ENCODE assay signal across 16 cellular contexts in the genomic region with DNA sequence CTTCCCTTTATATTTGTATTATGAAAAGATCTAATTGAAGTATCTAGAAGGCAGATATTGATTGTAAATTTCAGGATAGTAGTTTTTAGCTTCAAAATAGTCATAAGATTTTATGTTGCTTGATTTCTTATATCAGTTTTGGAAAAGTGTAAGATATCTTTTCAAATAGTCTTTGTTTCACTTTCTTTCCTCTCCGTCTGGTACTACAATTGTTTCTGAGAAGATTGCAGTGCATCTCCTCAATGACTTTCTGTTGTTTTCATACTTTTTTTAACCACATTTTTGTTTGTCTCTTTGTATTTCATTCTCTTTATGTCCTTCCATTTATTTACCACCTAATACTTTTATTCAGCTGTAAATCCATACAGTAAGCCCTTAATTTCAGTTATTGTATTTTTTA.
A peak's percentile ranks its signal among the peaks of the same experiment; 100 is the strongest.
DNase-seq lines count a peak whose midpoint lies in the region; ATAC-seq and TF ChIP-seq lines count a peak whose summit lies in the region.
"Had no signal": no experiment of that assay in that cellular context is flagged by ENCODE, and none has a peak within 500 bp of the region (broad histone marks: within the 10 kb centered on the region; RNA-seq: fewer than 3 reads in every experiment).

No MANE protein-coding gene starts in this region.

- no peaks in the 10 kb centered on the region for H3K9me3 ChIP-seq in lower lobe of right lung

- TF ChIP-seq CTCF in lower lobe of right lung (IDR thresholded peaks at IDR 0.05): no peak

- H3K4me1 ChIP-seq in lower lobe of right lung: no peaks in the 10 kb centered on the region

- intact Hi-C loops in lower lobe of right lung (cut with DNase I): no loop called here

- H3K27me3 ChIP-seq in lower lobe of right lung (ENCODE audit: low read depth): no peaks in the 10 kb centered on the region
- H3K27me3 ChIP-seq: hepatocyte had no signal

- H3K27ac ChIP-seq in lower lobe of right lung: no peak overlapping the region
- H3K27ac ChIP-seq: hepatocyte had no signal

- no peak overlapping the region for H3K4me3 ChIP-seq in lower lobe of right lung
- H3K4me3 ChIP-seq: hepatocyte had no signal

- H3K9me3 Mint-ChIP-seq in activated CD4-positive, alpha-beta T cell treated with anti-CD3 and anti-CD28 coated beads, Interleukin-2, amount 10 ng/mL, durations not matched to agents 7 days and 5 days: peaks cover 4% of the 10 kb centered on the region
- no peaks in the 10 kb centered on the region for H3K9me3 Mint-ChIP-seq in T-cell
- no peaks in the 10 kb centered on the region for H3K9me3 Mint-ChIP-seq in memory B cell

- no peaks in the 10 kb centered on the region for H3K27me3 Mint-ChIP-seq in activated CD4-positive, alpha-beta T cell treated with anti-CD3 and anti-CD28 coated beads, Interleukin-2, amount 10 ng/mL, durations not matched to agents 7 days and 5 days
- H3K27me3 Mint-ChIP-seq in T-cell: no peaks in the 10 kb centered on the region
- no peaks in the 10 kb centered on the region for H3K27me3 Mint-ChIP-seq in memory B cell
- H3K27me3 Mint-ChIP-seq: progenitor cell of endocrine pancreas had no signal

- ATAC-seq in GM21723 (IDR thresholded peaks at IDR 0.05; ENCODE audit: unreplicated experiment) (peak; percentile 58), T-cell (replicated peaks in 1 of 4) (no peak), memory B cell (ENCODE audit: low read depth) (no peak), lower lobe of right lung (no peak)

- no peaks in the 10 kb centered on the region for H3K36me3 ChIP-seq in lower lobe of right lung

- POLR2A ChIA-PET in activated CD4-positive, alpha-beta T cell treated with anti-CD3 and anti-CD28 coated beads, Interleukin-2, amount 10 ng/mL, durations not matched to agents 7 days and 5 days (lab: Charles Lee): no interaction called here
- POLR2A ChIA-PET in T-cell (lab: Charles Lee): no interaction called here

- DNase-seq in activated CD4-positive, alpha-beta T cell treated with anti-CD3 and anti-CD28 coated beads, Interleukin-2, amount 10 ng/mL, durations not matched to agents 7 days and 5 days: no peak
- no peak for DNase-seq in activated CD4-positive, alpha-beta T cell treated with anti-CD3 and anti-CD28 coated beads for 1 hour
- DNase-seq in T-cell (no peak), memory B cell (ENCODE audit: low spot score in 2 of 2) (no peak), NCI-H2196 treated with DMSO at 0.1 percent for 48 hours (lab: John Stamatoyannopoulos, UW; ENCODE audit: unreplicated experiment) (no peak), lower lobe of right lung (no peak), AML-193 (lab: John Stamatoyannopoulos, UW) (no peak)
- DNase-seq: ACHN; activated CD4-positive, alpha-beta T cell treated with anti-CD3 and anti-CD28 coated beads for 4 hours; activated gamma-delta T cell; KBM-7; NCI-H1417 treated with DMSO at 0.1 percent for 48 hours; NK-92 treated with Interleukin-12 subunit alpha and Interleukin-12 subunit beta, amount 100 ng/mL, for 24 hours had no signal

- H3K4me1 Mint-ChIP-seq in activated CD4-positive, alpha-beta T cell treated with anti-CD3 and anti-CD28 coated beads, Interleukin-2, amount 10 ng/mL, durations not matched to agents 7 days and 5 days: peaks cover 13% of the 10 kb centered on the region
- H3K4me1 Mint-ChIP-seq in T-cell (peaks cover 15 to 23% (median 18%) of the 10 kb centered on the region in 3 donors), memory B cell (peaks cover 3% of the 10 kb centered on the region)

- CTCF ChIA-PET in activated CD4-positive, alpha-beta T cell treated with anti-CD3 and anti-CD28 coated beads, Interleukin-2, amount 10 ng/mL, durations not matched to agents 7 days and 5 days (lab: Charles Lee): no interaction called here
- CTCF ChIA-PET in T-cell (lab: Charles Lee): interaction anchor here (0.5 to 0.7 kb wide), 2 partner anchors 152 to 1403 kb away, joined by 3 to 7 read pairs; no protein-coding TSS in a partner anchor

- peak overlapping the region; percentile 93 for H3K27ac Mint-ChIP-seq in activated CD4-positive, alpha-beta T cell treated with anti-CD3 and anti-CD28 coated beads, Interleukin-2, amount 10 ng/mL, durations not matched to agents 7 days and 5 days
- H3K27ac Mint-ChIP-seq in T-cell (peak overlapping the region; percentile 49 to 78), memory B cell (no peak overlapping the region)
- H3K27ac Mint-ChIP-seq: progenitor cell of endocrine pancreas had no signal

- H3K4me3 Mint-ChIP-seq in activated CD4-positive, alpha-beta T cell treated with anti-CD3 and anti-CD28 coated beads, Interleukin-2, amount 10 ng/mL, durations not matched to agents 7 days and 5 days: peak overlapping the region; percentile 74
- H3K4me3 Mint-ChIP-seq in T-cell: peak overlapping the region; percentile 59 to 80 (median 70)
- H3K4me3 Mint-ChIP-seq in memory B cell: peak overlapping the region; percentile 69

- no peaks in the 10 kb centered on the region for H3K36me3 Mint-ChIP-seq in activated CD4-positive, alpha-beta T cell treated with anti-CD3 and anti-CD28 coated beads, Interleukin-2, amount 10 ng/mL, durations not matched to agents 7 days and 5 days (ENCODE audit: low read depth)
- no peaks in the 10 kb centered on the region for H3K36me3 Mint-ChIP-seq in T-cell
- no peaks in the 10 kb centered on the region for H3K36me3 Mint-ChIP-seq in memory B cell
